8 cellular contexts compared by ENCODE assay signal in genomic region chr2:39379643-39380524, GRCh38. TPM values are rescaled to one million over a fixed set of nuclear protein-coding genes. Genes with fewer than 3 reads are reported as not detected.
DNase-seq lines count a peak whose midpoint lies in the region; ATAC-seq and TF ChIP-seq lines count a peak whose summit lies in the region.

No MANE protein-coding gene starts in this region.

- no peaks in the 10 kb centered on the region for H3K27me3 ChIP-seq in CD8-positive, alpha-beta T cell (ENCODE audit: insufficient read depth, low read length)

- POLR2A ChIA-PET in CD8-positive, alpha-beta T cell (lab: Charles Lee), result no interaction called here
- POLR2A ChIA-PET in activated CD4-positive, alpha-beta memory T cell treated with anti-CD3 and anti-CD28 coated beads, Interleukin-2, amount 10 ng/mL, durations not matched to agents 7 days and 5 days (lab: Charles Lee), result no interaction called here

- H3K4me3 ChIP-seq in CD8-positive, alpha-beta T cell (ENCODE audit: low read depth, low read length), result no peak overlapping the region

- H3K4me1 Mint-ChIP-seq in CD8-positive, alpha-beta T cell (ENCODE audit: low read depth), result peaks cover 24% of the 10 kb centered on the region
- peaks cover 8 to 29% of the 10 kb centered on the region in 2 donors for H3K4me1 Mint-ChIP-seq in immature natural killer cell
- H3K4me1 Mint-ChIP-seq in activated CD4-positive, alpha-beta memory T cell treated with anti-CD3 and anti-CD28 coated beads, Interleukin-2, amount 10 ng/mL, durations not matched to agents 7 days and 5 days, result peaks cover 9% of the 10 kb centered on the region

- H3K4me1 ChIP-seq in CD8-positive, alpha-beta T cell (ENCODE audit: insufficient read depth, low read length), result no peaks in the 10 kb centered on the region

- H3K27ac ChIP-seq in CD8-positive, alpha-beta T cell (ENCODE audit: low read depth, low read length), result no peak overlapping the region

- H3K9me3 ChIP-seq in CD8-positive, alpha-beta T cell (ENCODE audit: low read length), result no peaks in the 10 kb centered on the region

- intact Hi-C loops in CD8-positive, alpha-beta T cell (cut with DNase I, micrococcal nuclease), result loop anchor here in 1 of 2 experiments (2.0 kb wide), 1 partner anchor 351 kb away; no protein-coding TSS in a partner anchor

- H3K27ac Mint-ChIP-seq in CD8-positive, alpha-beta T cell, result no peak overlapping the region
- H3K27ac Mint-ChIP-seq in immature natural killer cell, result peak overlapping the region in 2 of 6 donors; percentile 33 to 36
- H3K27ac Mint-ChIP-seq in activated CD4-positive, alpha-beta memory T cell treated with anti-CD3 and anti-CD28 coated beads, Interleukin-2, amount 10 ng/mL, durations not matched to agents 7 days and 5 days, result no peak overlapping the region

- DNase-seq in CD8-positive, alpha-beta T cell, result no peak
- DNase-seq in NCI-H345 (lab: John Stamatoyannopoulos, UW) (peak; percentile 20), astrocyte of the hippocampus (ENCODE audit: low read depth, low spot score) (peak; percentile 69), immature natural killer cell (peak; percentile 3 to 22 (median 6)), stromal cell of bone marrow (ENCODE audit: low read depth) (peak; percentile 35)
- no peak for DNase-seq in activated CD4-positive, alpha-beta memory T cell treated with anti-CD3 and anti-CD28 coated beads, Interleukin-2, amount 10 ng/mL, durations not matched to agents 7 days and 5 days

- CTCF ChIA-PET in CD8-positive, alpha-beta T cell (lab: Charles Lee), result interaction anchor here (0.7 to 1.5 kb wide), 8 partner anchors 9 to 359 kb away, joined by 3 to 4 read pairs (median 3); no protein-coding TSS in a partner anchor
- CTCF ChIA-PET in activated CD4-positive, alpha-beta memory T cell treated with anti-CD3 and anti-CD28 coated beads, Interleukin-2, amount 10 ng/mL, durations not matched to agents 7 days and 5 days (lab: Charles Lee), result interaction anchor here (0.8 to 2.5 kb wide), 7 partner anchors 8 to 432 kb away, joined by 3 to 15 read pairs (median 4); no protein-coding TSS in a partner anchor

- TF ChIP-seq CTCF in CD8-positive, alpha-beta T cell (IDR thresholded peaks at IDR 0.05), result peak; percentile 51

- no peak for ATAC-seq in CD8-positive, alpha-beta T cell
- ATAC-seq in GM19043 (IDR thresholded peaks at IDR 0.05; ENCODE audit: low read depth, unreplicated experiment) (peak; percentile 77), HG03139 (IDR thresholded peaks at IDR 0.05; ENCODE audit: unreplicated experiment) (peak; percentile 62)

- H3K36me3 Mint-ChIP-seq in CD8-positive, alpha-beta T cell, result peaks cover 14% of the 10 kb centered on the region
- peaks cover 7 to 13% (median 12%) of the 10 kb centered on the region in 3 donors for H3K36me3 Mint-ChIP-seq in immature natural killer cell
- H3K36me3 Mint-ChIP-seq in activated CD4-positive, alpha-beta memory T cell treated with anti-CD3 and anti-CD28 coated beads, Interleukin-2, amount 10 ng/mL, durations not matched to agents 7 days and 5 days (ENCODE audit: low read depth), result peaks cover 13% of the 10 kb centered on the region

- no peaks in the 10 kb centered on the region for H3K36me3 ChIP-seq in CD8-positive, alpha-beta T cell (ENCODE audit: insufficient read depth, low read length)

- no peaks in the 10 kb centered on the region for H3K27me3 Mint-ChIP-seq in CD8-positive, alpha-beta T cell (ENCODE audit: low read depth)
- peaks cover 0 to 2% (median 0%) of the 10 kb centered on the region in 3 donors for H3K27me3 Mint-ChIP-seq in immature natural killer cell (ENCODE audit: low read depth in 3 of 3)
- H3K27me3 Mint-ChIP-seq in activated CD4-positive, alpha-beta memory T cell treated with anti-CD3 and anti-CD28 coated beads, Interleukin-2, amount 10 ng/mL, durations not matched to agents 7 days and 5 days, result no peaks in the 10 kb centered on the region

- H3K4me3 Mint-ChIP-seq in CD8-positive, alpha-beta T cell, result no peak overlapping the region
- no peak overlapping the region for H3K4me3 Mint-ChIP-seq in immature natural killer cell
- H3K4me3 Mint-ChIP-seq in activated CD4-positive, alpha-beta memory T cell treated with anti-CD3 and anti-CD28 coated beads, Interleukin-2, amount 10 ng/mL, durations not matched to agents 7 days and 5 days, result no peak overlapping the region

- no peaks in the 10 kb centered on the region for H3K9me3 Mint-ChIP-seq in CD8-positive, alpha-beta T cell
- no peaks in the 10 kb centered on the region for H3K9me3 Mint-ChIP-seq in immature natural killer cell
- peaks cover 4% of the 10 kb centered on the region for H3K9me3 Mint-ChIP-seq in activated CD4-positive, alpha-beta memory T cell treated with anti-CD3 and anti-CD28 coated beads, Interleukin-2, amount 10 ng/mL, durations not matched to agents 7 days and 5 days

RNA-seq across cellular contexts. Expression of gene MAP4K3, which starts 57.2 kb away (rescaled TPM):
- 10 to 100 TPM; 15.0 to 19.8 TPM for total RNA-seq in CD8-positive, alpha-beta T cell
- 1 to 10 TPM; 1.5 to 3.9 (median 2.8) TPM for polyA plus RNA-seq in immature natural killer cell
- 10 to 100 TPM in 1 of 2 experiments, 1 to 10 TPM in 1; 8.6 to 12.3 TPM for total RNA-seq in activated CD4-positive, alpha-beta memory T cell treated with anti-CD3 and anti-CD28 coated beads, Interleukin-2, amount 10 ng/mL, durations not matched to agents 7 days and 5 days

Comparison
In these comparisons a context has a peak if more than half of its experiments do, and no peak if none do; other contexts are left out.
1. DNase-seq: peak in NCI-H345 (single experiment), astrocyte of the hippocampus (single experiment), immature natural killer cell (3 of 3) and stromal cell of bone marrow (single experiment); none in CD8-positive, alpha-beta T cell (0 of 7) and activated CD4-positive, alpha-beta memory T cell treated with anti-CD3 and anti-CD28 coated beads, Interleukin-2, amount 10 ng/mL, durations not matched to agents 7 days and 5 days (single experiment).